ENCODE assay signal across 18 cellular contexts in the genomic region with DNA sequence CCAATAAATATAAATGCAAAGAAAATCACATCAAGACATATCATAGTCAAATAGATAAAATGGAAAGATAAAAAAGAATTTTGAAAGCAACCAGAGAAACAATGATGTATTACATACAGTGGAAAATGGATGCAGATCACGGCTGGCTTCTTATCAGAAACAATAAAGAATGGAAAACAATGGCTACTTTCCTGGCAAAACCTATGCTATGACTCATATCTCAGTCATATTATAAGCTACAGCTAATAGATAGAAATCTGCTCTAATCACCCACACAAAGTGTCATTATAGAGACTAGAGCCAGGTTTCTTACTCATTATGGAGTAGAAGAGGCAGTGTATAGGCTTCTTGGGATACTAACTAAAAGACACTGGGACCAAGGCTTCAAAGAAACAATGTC.
DNase-seq lines count a peak whose midpoint lies in the region; ATAC-seq, FAIRE-seq and TF ChIP-seq lines count a peak whose summit lies in the region.
"Had no signal": no experiment of that assay in that cellular context is flagged by ENCODE, and none has a peak within 500 bp of the region (broad histone marks: within the 10 kb centered on the region; RNA-seq: fewer than 3 reads in every experiment).

No MANE protein-coding gene starts in this region.

- peak overlapping the region; percentile 13 for H3K27ac Mint-ChIP-seq in Calu3 (ENCODE audit: unreplicated experiment)

- H3K9me1 ChIP-seq in keratinocyte (ENCODE audit: control insufficient read depth, extremely low read depth, insufficient read depth, low read length), result no peaks in the 10 kb centered on the region

- ATAC-seq in GM21390 (IDR thresholded peaks at IDR 0.05; ENCODE audit: unreplicated experiment) (no peak), GM21717 (IDR thresholded peaks at IDR 0.05; ENCODE audit: unreplicated experiment) (no peak)
- ATAC-seq: gastroesophageal sphincter; K562; stimulated activated naive CD8-positive, alpha-beta T cell treated with anti-CD3 and anti-CD28 coated beads, Interleukin-15, Interleukin-2, amounts not matched to agents 100 U/mL and 50 U/mL, for 24 hours; upper lobe of right lung had no signal

- peak; percentile 87 for FAIRE-seq in keratinocyte (lab: Jason Lieb, UNC)
- FAIRE-seq: K562 had no signal

- H3K4me3 Mint-ChIP-seq in Calu3 (ENCODE audit: low read depth, unreplicated experiment), result no peak overlapping the region

- H3K27me3 ChIP-seq in mammary epithelial cell (ENCODE audit: insufficient read depth, low read length), result no peaks in the 10 kb centered on the region
- H3K27me3 ChIP-seq in keratinocyte (ENCODE audit: control insufficient read depth, extremely low read depth, insufficient read depth, low read length), result no peaks in the 10 kb centered on the region
- H3K27me3 ChIP-seq: gastroesophageal sphincter, SJCRH30, upper lobe of right lung had no signal

- H3K79me2 ChIP-seq in mammary epithelial cell (ENCODE audit: insufficient read depth, low read length), result no peaks in the 10 kb centered on the region
- H3K79me2 ChIP-seq in keratinocyte (ENCODE audit: control insufficient read depth, insufficient read depth, low read length), result no peaks in the 10 kb centered on the region

- H3K9me3 ChIP-seq in mammary epithelial cell (replicated peaks; ENCODE audit: insufficient read depth, low read length), result no peaks in the 10 kb centered on the region
- H3K9me3 ChIP-seq in keratinocyte (ENCODE audit: control insufficient read depth, low read depth, low read length), result no peaks in the 10 kb centered on the region
- H3K9me3 ChIP-seq: gastroesophageal sphincter, HAP-1, SJCRH30, upper lobe of right lung had no signal

- H3K4me3 ChIP-seq in mammary epithelial cell (replicated peaks in 1 of 3; ENCODE audit: insufficient read depth in 1 of 3, low read depth in 2 of 3, low read length in 3 of 3) (no peak overlapping the region), keratinocyte (ENCODE audit: control insufficient read depth in 2 of 3, extremely low read depth in 1 of 3, insufficient read depth in 2 of 3, low read depth in 1 of 3, low read length in 3 of 3) (no peak overlapping the region)
- H3K4me3 ChIP-seq: gastroesophageal sphincter, HAP-1, K562, SJCRH30, upper lobe of right lung had no signal

- CTCF ChIA-PET in Calu3 (lab: Charles Lee), result interaction anchor here (0.6 kb wide), 1 partner anchor 536 kb away, joined by 3 read pairs; no protein-coding TSS in a partner anchor
- CTCF ChIA-PET in mammary epithelial cell (lab: Charles Lee; ENCODE audit: low non-redundant PET), result no interaction called here

- H2AFZ ChIP-seq in mammary epithelial cell (ENCODE audit: low read depth, low read length) (no peak overlapping the region), keratinocyte (ENCODE audit: control insufficient read depth, low read length) (no peak overlapping the region)

- in situ Hi-C loops in mammary epithelial cell (cut with MboI; ENCODE audit: low sequenced_read_pairs in 2 of 2), result no loop called here

- H3K27ac ChIP-seq in mammary epithelial cell (ENCODE audit: insufficient read depth, low read depth, low read length) (no peak overlapping the region), keratinocyte (ENCODE audit: control insufficient read depth, insufficient read depth, low read length) (no peak overlapping the region)
- H3K27ac ChIP-seq: gastroesophageal sphincter, SJCRH30, upper lobe of right lung had no signal

- no peaks in the 10 kb centered on the region for H3K36me3 ChIP-seq in mammary epithelial cell (ENCODE audit: insufficient read depth, low read length)
- H3K36me3 ChIP-seq in keratinocyte (ENCODE audit: control insufficient read depth in 2 of 2, extremely low read depth in 1 of 2, insufficient read depth in 2 of 2, low read length in 2 of 2), result no peaks in the 10 kb centered on the region
- H3K36me3 ChIP-seq: gastroesophageal sphincter, HAP-1, SJCRH30, upper lobe of right lung had no signal

- TF ChIP-seq CTCF in Calu3 (IDR thresholded peaks at IDR 0.05; ENCODE audit: unreplicated experiment) (no peak), mammary epithelial cell (conservative IDR thresholded peaks at IDR 0.05 in 1 of 2, IDR thresholded peaks at IDR 0.05 in 1 of 2; ENCODE audit: extremely low read depth in 1 of 2, insufficient read depth in 1 of 2, low read depth in 1 of 2, low read length in 2 of 2) (no peak), keratinocyte (optimal IDR thresholded peaks at IDR 0.05 in 1 of 3, IDR thresholded peaks at IDR 0.05 in 1 of 3, conservative IDR thresholded peaks at IDR 0.05 in 1 of 3; ENCODE audit: extremely low read depth in 1 of 3, insufficient read depth in 2 of 3, low read length in 3 of 3) (no peak)

- H3K4me1 ChIP-seq in mammary epithelial cell (ENCODE audit: insufficient read depth, low read length) (peaks cover 16% of the 10 kb centered on the region), keratinocyte (ENCODE audit: control insufficient read depth, extremely low read depth, insufficient read depth, low read length) (peaks cover 8% of the 10 kb centered on the region)
- H3K4me1 ChIP-seq: gastroesophageal sphincter, HAP-1, SJCRH30, upper lobe of right lung had no signal

- dilution Hi-C loops in mammary epithelial cell (cut with HindIII; ENCODE audit: low sequenced_read_pairs), result loop anchor here (10.0 kb wide), 1 partner anchor 72 kb away; no protein-coding TSS in a partner anchor
- dilution Hi-C loops in keratinocyte (cut with MboI; ENCODE audit: extremely low pct_ligation_motif_present, low sequenced_read_pairs), result no loop called here

- H4K20me1 ChIP-seq in mammary epithelial cell (ENCODE audit: insufficient read depth, low read length) (no peaks in the 10 kb centered on the region), keratinocyte (ENCODE audit: control insufficient read depth, extremely low read depth, insufficient read depth, low read length) (no peaks in the 10 kb centered on the region)

- H3K9me3 Mint-ChIP-seq in Calu3 (ENCODE audit: low read depth, unreplicated experiment), result peaks cover 4% of the 10 kb centered on the region

- H3K4me2 ChIP-seq in mammary epithelial cell (ENCODE audit: insufficient read depth, low read depth, low read length) (no peak overlapping the region), keratinocyte (ENCODE audit: control insufficient read depth, extremely low read depth, insufficient read depth, low read depth, low read length) (no peak overlapping the region)

- intact Hi-C loops in Calu3 (cut with micrococcal nuclease; ENCODE audit: unreplicated experiment) (loop anchor here (1.0 kb wide), 1 partner anchor 8 kb away; no protein-coding TSS in a partner anchor), mammary epithelial cell (cut with micrococcal nuclease) (no loop called here)

- H3K36me3 Mint-ChIP-seq in Calu3 (ENCODE audit: insufficient read depth, unreplicated experiment), result no peaks in the 10 kb centered on the region

- 0% methylated on average over 1 of the region's 1 CpG for WGBS in mammary epithelial cell (ENCODE audit: low coverage, missing lambda C conversion rate)

- BruUV-seq in Calu3 (replicated peaks; lab: Mats Ljungman, UMichigan) (no TSS peak), mammary epithelial cell (replicated peaks; lab: Mats Ljungman, UMichigan) (no TSS peak)

- no peak overlapping the region for H3K9ac ChIP-seq in mammary epithelial cell (ENCODE audit: insufficient read depth, low read length)
- no peak overlapping the region for H3K9ac ChIP-seq in keratinocyte (ENCODE audit: control insufficient read depth, extremely low read depth, insufficient read depth, low read length)

- H3K27me3 Mint-ChIP-seq in Calu3 (ENCODE audit: unreplicated experiment), result no peaks in the 10 kb centered on the region

- H3K4me1 Mint-ChIP-seq in Calu3 (ENCODE audit: low read depth, unreplicated experiment), result peaks cover 28% of the 10 kb centered on the region

- DNase-seq in Calu3 (no peak), M059J (ENCODE audit: low read depth) (peak; percentile 77), mammary epithelial cell (peak; percentile 79), keratinocyte (ENCODE audit: low read depth, low spot score) (peak; percentile 28), SHP77 (lab: John Stamatoyannopoulos, UW) (no peak)
- no peak for DNase-seq in stimulated activated CD4-positive, alpha-beta T cell treated with anti-CD3 and anti-CD28 coated beads, Interleukin-15, amount 100 ng/mL, for 24 hours
- DNase-seq: activated effector memory CD4-positive, alpha-beta T cell treated with Interleukin-2 at 50 U/mL for 16 hours; anterior cingulate cortex; NCI-H1105 treated with DMSO at 0.1 percent for 48 hours; occipital lobe; SJCRH30; stimulated activated naive CD8-positive, alpha-beta T cell treated with anti-CD3 and anti-CD28 coated beads, Interleukin-15, Interleukin-2, amounts not matched to agents 100 U/mL and 50 U/mL, for 24 hours; upper lobe of right lung had no signal

Comparison
In these comparisons a context has a peak if more than half of its experiments do, and no peak if none do; other contexts are left out.
1. DNase-seq: peak in M059J (single experiment), mammary epithelial cell (single experiment) and keratinocyte (single experiment); none in Calu3 (single experiment), SHP77 (0 of 2) and stimulated activated CD4-positive, alpha-beta T cell treated with anti-CD3 and anti-CD28 coated beads, Interleukin-15, amount 100 ng/mL, for 24 hours (single experiment).